In genomic region chr4:89254847-89255246, GRCh38 we compare ENCODE assay signal across 8 cellular contexts. TPM values are rescaled to one million over a fixed set of nuclear protein-coding genes. Genes with fewer than 3 reads are reported as not detected.
DNase-seq lines count a peak whose midpoint lies in the region; ATAC-seq and TF ChIP-seq lines count a peak whose summit lies in the region.

No MANE protein-coding gene starts in this region.

- H3K79me1 ChIP-seq in trophoblast cell (ENCODE audit: low read length) = no peaks in the 10 kb centered on the region

- TF ChIP-seq CTCF in AG04450 (IDR thresholded peaks at IDR 0.05; ENCODE audit: low read depth, low read length) = peak; percentile 75
- TF ChIP-seq CTCF in GM13976 (IDR thresholded peaks at IDR 0.05; ENCODE audit: borderline replicate concordance, control extremely low read depth, extremely low read depth, insufficient read depth, missing control alignments) = peak; percentile 66
- peak; percentile 91 for TF ChIP-seq CTCF in endodermal cell (conservative IDR thresholded peaks at IDR 0.05)

- POLR2A ChIA-PET in AG04450 (lab: Yijun Ruan, JAX) = no interaction called here
- POLR2A ChIA-PET in activated CD4-positive, alpha-beta T cell treated with anti-CD3 and anti-CD28 coated beads, Interleukin-2, amount 10 ng/mL, durations not matched to agents 7 days and 5 days (lab: Charles Lee) = no interaction called here

- no peaks in the 10 kb centered on the region for H3K79me2 ChIP-seq in trophoblast cell (ENCODE audit: control insufficient read depth, insufficient read depth, low read length, poor library complexity)

- H3K9ac ChIP-seq in endodermal cell (ENCODE audit: extremely low read depth, low read length, poor library complexity, severe bottlenecking) = no peak overlapping the region
- no peak overlapping the region for H3K9ac ChIP-seq in trophoblast cell (ENCODE audit: low read length)

- no peak overlapping the region for H3K23ac ChIP-seq in trophoblast cell (ENCODE audit: low read length)

- peaks cover 3% of the 10 kb centered on the region for H3K9me3 Mint-ChIP-seq in activated CD4-positive, alpha-beta T cell treated with anti-CD3 and anti-CD28 coated beads, Interleukin-2, amount 10 ng/mL, durations not matched to agents 7 days and 5 days
- peaks cover 2% of the 10 kb centered on the region for H3K9me3 Mint-ChIP-seq in endodermal cell

- H3K4me1 Mint-ChIP-seq in activated CD4-positive, alpha-beta T cell treated with anti-CD3 and anti-CD28 coated beads, Interleukin-2, amount 10 ng/mL, durations not matched to agents 7 days and 5 days = peaks cover 71% of the 10 kb centered on the region
- H3K4me1 Mint-ChIP-seq in endodermal cell = peaks cover 11% of the 10 kb centered on the region

- CTCF ChIA-PET in AG04450 (lab: Charles Lee) = interaction anchor here (0.7 to 1.5 kb wide), 7 partner anchors 9 to 1595 kb away, joined by 3 to 8 read pairs (median 4); no protein-coding TSS in a partner anchor
- CTCF ChIA-PET in activated CD4-positive, alpha-beta T cell treated with anti-CD3 and anti-CD28 coated beads, Interleukin-2, amount 10 ng/mL, durations not matched to agents 7 days and 5 days (lab: Charles Lee) = interaction anchor here (0.6 to 1.2 kb wide), 9 partner anchors 9 to 217 kb away, joined by 3 to 4 read pairs (median 3); no protein-coding TSS in a partner anchor

- H3K4me1 ChIP-seq in endodermal cell (ENCODE audit: control insufficient read depth, insufficient read depth, low read length) (no peaks in the 10 kb centered on the region), trophoblast cell (ENCODE audit: control insufficient read depth in 1 of 2, insufficient read depth in 2 of 2, low read length in 2 of 2) (no peaks in the 10 kb centered on the region)

- WGBS in endodermal cell (ENCODE audit: insufficient coverage in 1 of 2, insufficient read length in 1 of 2), 2 experiments = 0 to 9% methylated on average over 1 to 3 of the region's 3 CpGs
- WGBS in trophoblast cell (ENCODE audit: extremely low coverage, insufficient coverage, insufficient read length) = no CpG with 5 or more reads among the region's 3 CpGs

- no peak overlapping the region for H4K91ac ChIP-seq in trophoblast cell (ENCODE audit: low read depth, low read length)

- no peak overlapping the region for H3K4me2 ChIP-seq in trophoblast cell (ENCODE audit: low read length)

- no peak overlapping the region for H3K18ac ChIP-seq in trophoblast cell (ENCODE audit: low read length)

- no peak overlapping the region for H3K27ac Mint-ChIP-seq in activated CD4-positive, alpha-beta T cell treated with anti-CD3 and anti-CD28 coated beads, Interleukin-2, amount 10 ng/mL, durations not matched to agents 7 days and 5 days
- H3K27ac Mint-ChIP-seq in endodermal cell = no peak overlapping the region

- no peak overlapping the region for H3K4me3 ChIP-seq in AG04450 (ENCODE audit: low read depth, low read length)
- no peak overlapping the region for H3K4me3 ChIP-seq in Jurkat, Clone E6-1 (ENCODE audit: low read length)
- no peak overlapping the region for H3K4me3 ChIP-seq in endodermal cell (ENCODE audit: low read length)
- no peak overlapping the region for H3K4me3 ChIP-seq in trophoblast cell (ENCODE audit: low read depth, low read length)

- no peak overlapping the region for H4K12ac ChIP-seq in trophoblast cell (ENCODE audit: low read depth, low read length)

- H3K27ac ChIP-seq in AG04450 (ENCODE audit: low read depth, low read length) = no peak overlapping the region
- no peak overlapping the region for H3K27ac ChIP-seq in endodermal cell (ENCODE audit: low read depth, low read length)
- no peak overlapping the region for H3K27ac ChIP-seq in trophoblast cell (ENCODE audit: low read depth, low read length)

- H3K36me3 Mint-ChIP-seq in activated CD4-positive, alpha-beta T cell treated with anti-CD3 and anti-CD28 coated beads, Interleukin-2, amount 10 ng/mL, durations not matched to agents 7 days and 5 days (ENCODE audit: low read depth) = peaks cover 52% of the 10 kb centered on the region
- no peaks in the 10 kb centered on the region for H3K36me3 Mint-ChIP-seq in endodermal cell (ENCODE audit: low read depth)

- no peak for DNase-seq in AG04450 (ENCODE audit: low read depth, low spot score)
- DNase-seq in GM13976 (ENCODE audit: low spot score) = peak; percentile 40
- peak; percentile 3 for DNase-seq in Jurkat, Clone E6-1 (ENCODE audit: low read depth, low spot score)
- DNase-seq in activated CD4-positive, alpha-beta T cell treated with anti-CD3 and anti-CD28 coated beads, Interleukin-2, amount 10 ng/mL, durations not matched to agents 7 days and 5 days = peak; percentile 39
- peak; percentile 75 for DNase-seq in endodermal cell
- DNase-seq in trophoblast cell = peak; percentile 18 to 71
- DNase-seq in NCI-H1092 treated with DMSO at 0.1 percent for 48 hours (lab: John Stamatoyannopoulos, UW) = no peak

- no peak overlapping the region for H4K8ac ChIP-seq in trophoblast cell (ENCODE audit: low read depth, low read length)

- H3K9me3 ChIP-seq in AG04450 (ENCODE audit: control insufficient read depth, insufficient read depth, low read length) = no peaks in the 10 kb centered on the region
- no peaks in the 10 kb centered on the region for H3K9me3 ChIP-seq in endodermal cell (ENCODE audit: control insufficient read depth, low read length)
- no peaks in the 10 kb centered on the region for H3K9me3 ChIP-seq in trophoblast cell (ENCODE audit: insufficient read depth, low read depth, low read length)

- peaks cover under 1% of the 10 kb centered on the region for H3K27me3 ChIP-seq in AG04450 (ENCODE audit: control insufficient read depth, insufficient read depth, low read length)
- no peaks in the 10 kb centered on the region for H3K27me3 ChIP-seq in endodermal cell (ENCODE audit: control insufficient read depth, insufficient read depth, low read length, poor library complexity, severe bottlenecking)
- H3K27me3 ChIP-seq in trophoblast cell (ENCODE audit: insufficient read depth, low read length) = no peaks in the 10 kb centered on the region

- no peak overlapping the region for H3K4ac ChIP-seq in trophoblast cell (ENCODE audit: low read depth, low read length)

- H2BK12ac ChIP-seq in trophoblast cell (ENCODE audit: low read length) = no peak overlapping the region

- H3K14ac ChIP-seq in trophoblast cell (ENCODE audit: low read length) = no peak overlapping the region

- ATAC-seq in HG03520 (IDR thresholded peaks at IDR 0.05; ENCODE audit: unreplicated experiment) = no peak

- no peak overlapping the region for H3K4me3 Mint-ChIP-seq in activated CD4-positive, alpha-beta T cell treated with anti-CD3 and anti-CD28 coated beads, Interleukin-2, amount 10 ng/mL, durations not matched to agents 7 days and 5 days
- no peak overlapping the region for H3K4me3 Mint-ChIP-seq in endodermal cell

- no peaks in the 10 kb centered on the region for H3K36me3 ChIP-seq in endodermal cell (ENCODE audit: control insufficient read depth, insufficient read depth, low read length)
- no peaks in the 10 kb centered on the region for H3K36me3 ChIP-seq in trophoblast cell (ENCODE audit: control insufficient read depth in 1 of 2, insufficient read depth in 2 of 2, low read length in 2 of 2)

- no peak overlapping the region for H2AFZ ChIP-seq in trophoblast cell (ENCODE audit: insufficient read depth, low read length, poor library complexity)

- H3K27me3 Mint-ChIP-seq in activated CD4-positive, alpha-beta T cell treated with anti-CD3 and anti-CD28 coated beads, Interleukin-2, amount 10 ng/mL, durations not matched to agents 7 days and 5 days = no peaks in the 10 kb centered on the region
- no peaks in the 10 kb centered on the region for H3K27me3 Mint-ChIP-seq in endodermal cell (ENCODE audit: insufficient read depth)

- no peak overlapping the region for H2BK5ac ChIP-seq in trophoblast cell (ENCODE audit: low read depth, low read length, poor library complexity)

- in situ Hi-C loops in GM13976 (cut with MboI; ENCODE audit: low sequenced_read_pairs, unreplicated experiment) = no loop called here

- H2AK5ac ChIP-seq in trophoblast cell (ENCODE audit: low read length) = no peak overlapping the region

- H2BK120ac ChIP-seq in trophoblast cell (ENCODE audit: insufficient read depth, low read length, poor library complexity) = no peak overlapping the region

RNA-seq across cellular contexts. Expression of gene GPRIN3, which starts 52.8 kb away (rescaled TPM):
- 0.01 TPM in 1 of 2 replicates, not detected in the other for polyA plus RNA-seq in AG04450 (2011; rRNA removed)
- 0.04 TPM in 1 of 2 replicates, not detected in the other for polyA minus RNA-seq in AG04450 (2011; rRNA and poly(A)+ RNA removed)
- polyA plus RNA-seq in Jurkat, Clone E6-1 (2012; ENCODE audit: insufficient read depth, insufficient read length) = not detected
- 10 to 100 TPM; 51.1 to 57.4 TPM for total RNA-seq in activated CD4-positive, alpha-beta T cell treated with anti-CD3 and anti-CD28 coated beads, Interleukin-2, amount 10 ng/mL, durations not matched to agents 7 days and 5 days
- 1 to 10 TPM; 2.1 to 2.3 TPM for total RNA-seq in endodermal cell
- polyA plus RNA-seq in endodermal cell (2013, experiment 1 of 2) = 1.5 TPM
- 1.4 TPM for polyA plus RNA-seq in endodermal cell (2013, experiment 2 of 2)
- 0.19 TPM in 2 replicates for polyA plus RNA-seq in trophoblast cell (2013)

Comparison
In these comparisons a context has a peak if more than half of its experiments do, and no peak if none do; other contexts are left out.
1. DNase-seq: peak in GM13976 (single experiment), Jurkat, Clone E6-1 (single experiment), activated CD4-positive, alpha-beta T cell treated with anti-CD3 and anti-CD28 coated beads, Interleukin-2, amount 10 ng/mL, durations not matched to agents 7 days and 5 days (single experiment), endodermal cell (single experiment) and trophoblast cell (2 of 2); none in AG04450 (single experiment) and NCI-H1092 treated with DMSO at 0.1 percent for 48 hours (single experiment).
2. RNA of gene GPRIN3, which starts 52.8 kb away (total RNA-seq): 51.1 to 57.4 TPM in activated CD4-positive, alpha-beta T cell treated with anti-CD3 and anti-CD28 coated beads, Interleukin-2, amount 10 ng/mL, durations not matched to agents 7 days and 5 days; 2.1 to 2.3 TPM in endodermal cell; every median in the first group is over 10 times any median in the second.
3. Peak in every context shown above with its lines, with median percentiles within 50 percentile points of each other: CTCF ChIP-seq.